In the genomic region with DNA sequence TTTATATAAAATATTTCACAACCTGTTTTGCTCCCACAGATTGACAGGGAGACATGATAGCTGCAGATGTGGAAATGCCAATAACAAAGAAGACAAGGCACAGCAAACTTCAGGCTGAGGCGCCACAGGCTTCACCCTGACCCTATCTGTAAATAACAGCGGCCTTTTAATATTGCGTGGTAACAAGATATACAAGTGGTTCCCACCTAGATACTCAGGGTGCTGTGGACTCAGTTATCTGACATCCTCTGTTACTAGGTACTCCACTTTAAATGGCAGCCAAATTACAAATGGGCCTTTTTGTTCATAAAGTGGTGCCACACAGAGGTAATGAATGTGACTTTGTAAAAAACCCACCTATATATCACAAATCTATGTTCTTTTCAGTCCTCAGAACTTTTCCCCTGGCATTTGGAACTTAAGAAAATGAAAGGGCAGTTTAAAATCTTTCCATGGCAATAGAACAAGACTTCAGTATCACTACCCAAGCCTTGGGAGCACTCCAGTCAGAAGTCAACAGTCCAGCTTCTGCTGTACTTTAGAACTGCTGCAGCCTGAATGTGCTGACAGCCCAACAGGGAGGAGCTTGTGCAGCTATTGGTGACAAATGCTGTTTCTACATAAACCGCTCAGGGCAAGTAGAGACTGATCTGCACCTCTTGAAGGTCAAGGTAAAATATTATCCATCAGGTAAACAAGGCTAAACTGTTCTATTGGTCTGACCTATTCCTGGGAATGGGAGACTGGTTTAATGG, we compare ENCODE assay signal across 19 cellular contexts.
DNase-seq lines count a peak whose midpoint lies in the region; ATAC-seq and TF ChIP-seq lines count a peak whose summit lies in the region.
"Had no signal": no experiment of that assay in that cellular context is flagged by ENCODE, and none has a peak within 500 bp of the region (broad histone marks: within the 10 kb centered on the region; RNA-seq: fewer than 3 reads in every experiment).

No MANE protein-coding gene starts in this region.

- CTCF ChIA-PET in activated CD8-positive, alpha-beta T cell treated with anti-CD3 and anti-CD28 coated beads, Interleukin-2, amount 10 ng/mL, durations not matched to agents 7 days and 5 days (lab: Charles Lee), result interaction anchor here (1.6 to 2.6 kb wide), 4 partner anchors 9 to 338 kb away, joined by 3 to 14 read pairs (median 10); no protein-coding TSS in a partner anchor

- H3K36me3 Mint-ChIP-seq in activated CD8-positive, alpha-beta T cell treated with anti-CD3 and anti-CD28 coated beads, Interleukin-2, amount 10 ng/mL, durations not matched to agents 7 days and 5 days (ENCODE audit: low read depth), result peaks cover 26% of the 10 kb centered on the region

- H3K9me3 Mint-ChIP-seq in activated CD8-positive, alpha-beta T cell treated with anti-CD3 and anti-CD28 coated beads, Interleukin-2, amount 10 ng/mL, durations not matched to agents 7 days and 5 days (ENCODE audit: insufficient read depth), result peaks cover 31% of the 10 kb centered on the region

- H3K4me3 ChIP-seq in right atrium auricular region, result no peak overlapping the region
- no peak overlapping the region for H3K4me3 ChIP-seq in liver (ENCODE audit: low read depth in 1 of 3, low read length in 3 of 3)
- H3K4me3 ChIP-seq: A549, HAP-1 had no signal

- H3K4me1 Mint-ChIP-seq in activated CD8-positive, alpha-beta T cell treated with anti-CD3 and anti-CD28 coated beads, Interleukin-2, amount 10 ng/mL, durations not matched to agents 7 days and 5 days (ENCODE audit: low read depth), result peaks cover 29% of the 10 kb centered on the region

- no peak overlapping the region for H3K4me3 Mint-ChIP-seq in activated CD8-positive, alpha-beta T cell treated with anti-CD3 and anti-CD28 coated beads, Interleukin-2, amount 10 ng/mL, durations not matched to agents 7 days and 5 days

- H3K27me3 Mint-ChIP-seq in activated CD8-positive, alpha-beta T cell treated with anti-CD3 and anti-CD28 coated beads, Interleukin-2, amount 10 ng/mL, durations not matched to agents 7 days and 5 days (ENCODE audit: low read depth), result peaks cover 8% of the 10 kb centered on the region

- H3K9me3 ChIP-seq in right atrium auricular region (no peaks in the 10 kb centered on the region), liver (ENCODE audit: control insufficient read depth in 4 of 4, low read length in 3 of 4) (peaks cover 0 to 5% (median 0%) of the 10 kb centered on the region in 4 donors)
- H3K9me3 ChIP-seq: A549, HAP-1 had no signal

- peak; percentile 97 for ATAC-seq in Right ventricle myocardium inferior
- ATAC-seq in HG02870 (IDR thresholded peaks at IDR 0.05; ENCODE audit: unreplicated experiment), result no peak
- no peak for ATAC-seq in GM21528 (IDR thresholded peaks at IDR 0.05; ENCODE audit: low FRiP score, unreplicated experiment)
- no peak for ATAC-seq in activated CD8-positive, alpha-beta T cell treated with anti-CD3 and anti-CD28 coated beads, Interleukin-2, amount 10 ng/mL, durations not matched to agents 7 days and 5 days
- ATAC-seq: A549 had no signal

- H3K36me3 ChIP-seq in right atrium auricular region (no peaks in the 10 kb centered on the region), liver (ENCODE audit: control insufficient read depth in 4 of 4, insufficient read depth in 3 of 4, low read depth in 1 of 4, low read length in 3 of 4) (no peaks in the 10 kb centered on the region)
- H3K36me3 ChIP-seq: HAP-1 had no signal

- POLR2A ChIA-PET in activated CD8-positive, alpha-beta T cell treated with anti-CD3 and anti-CD28 coated beads, Interleukin-2, amount 10 ng/mL, durations not matched to agents 7 days and 5 days (lab: Charles Lee), result no interaction called here

- peak; percentile 21 to 26 for TF ChIP-seq RAD21 in liver (IDR thresholded peaks at IDR 0.05)

- H3K4me1 ChIP-seq in right atrium auricular region (peaks cover 0 to 6% of the 10 kb centered on the region in 2 donors), liver (ENCODE audit: control insufficient read depth in 4 of 4, insufficient read depth in 4 of 4, low read length in 3 of 4) (peaks cover 2 to 22% (median 9%) of the 10 kb centered on the region in 4 donors)
- H3K4me1 ChIP-seq: A549, HAP-1 had no signal

- H3K27ac ChIP-seq in right atrium auricular region, result peak overlapping the region; percentile 8 to 26
- H3K27ac ChIP-seq in liver (ENCODE audit: low read depth in 1 of 2, low read length in 2 of 2), result peak overlapping the region; percentile 65 to 66
- H3K27ac ChIP-seq: A549, HL-60, RWPE1 had no signal

- H3K9ac ChIP-seq in liver (ENCODE audit: low read depth in 1 of 2, low read length in 2 of 2), result no peak overlapping the region

- H3K27ac Mint-ChIP-seq in activated CD8-positive, alpha-beta T cell treated with anti-CD3 and anti-CD28 coated beads, Interleukin-2, amount 10 ng/mL, durations not matched to agents 7 days and 5 days, result no peak overlapping the region

- no peak for TF ChIP-seq CTCF in right atrium auricular region (IDR thresholded peaks at IDR 0.05)
- TF ChIP-seq CTCF in liver (IDR thresholded peaks at IDR 0.05; ENCODE audit: low read depth, low read length, missing input control), result no peak

- DNase-seq in Right ventricle myocardium inferior (ENCODE audit: missing footprints) (no peak), cardiac septum (ENCODE audit: low spot score) (no peak), right atrium auricular region (ENCODE audit: low spot score) (no peak), EL (no peak)
- DNase-seq in activated CD8-positive, alpha-beta T cell treated with anti-CD3 and anti-CD28 coated beads, Interleukin-2, amount 10 ng/mL, durations not matched to agents 7 days and 5 days, result no peak
- DNase-seq: C1 segment of cervical spinal cord; GF-D8; NCI-H1105 treated with DMSO at 0.1 percent for 48 hours; NCI-H187; NCI-H345; NCI-H526 treated with DMSO at 0.1 percent for 48 hours; NK-92 treated with Interleukin-12 subunit alpha and Interleukin-12 subunit beta, amount 100 ng/mL, for 24 hours had no signal

- intact Hi-C loops in Right ventricle myocardium inferior (cut with DNase I), result no loop called here
- intact Hi-C loops in cardiac septum (cut with DNase I), result no loop called here

- WGBS in liver, result 71% methylated on average over 4 of the region's 4 CpGs

- H3K27me3 ChIP-seq in right atrium auricular region (no peaks in the 10 kb centered on the region), liver (ENCODE audit: control insufficient read depth in 4 of 4, insufficient read depth in 4 of 4, low read length in 3 of 4) (no peaks in the 10 kb centered on the region)

TF ChIP-seq in liver, 16 proteins besides CTCF, POLR2A, EP300 and RAD21 (continues in another document):
- peak; percentile 79 for TF ChIP-seq FOXA2 (IDR thresholded peaks at IDR 0.05)
- TF ChIP-seq JUND (IDR thresholded peaks at IDR 0.05), result peak; percentile 45 to 76
- TF ChIP-seq GABPA (IDR thresholded peaks at IDR 0.05 in 1 of 2, conservative IDR thresholded peaks at IDR 0.05 in 1 of 2), result no peak
- TF ChIP-seq RXRA (IDR thresholded peaks at IDR 0.05), result peak; percentile 76 to 85
- no peak for TF ChIP-seq TAF1 (conservative IDR thresholded peaks at IDR 0.05)
- TF ChIP-seq, protein P1, sequence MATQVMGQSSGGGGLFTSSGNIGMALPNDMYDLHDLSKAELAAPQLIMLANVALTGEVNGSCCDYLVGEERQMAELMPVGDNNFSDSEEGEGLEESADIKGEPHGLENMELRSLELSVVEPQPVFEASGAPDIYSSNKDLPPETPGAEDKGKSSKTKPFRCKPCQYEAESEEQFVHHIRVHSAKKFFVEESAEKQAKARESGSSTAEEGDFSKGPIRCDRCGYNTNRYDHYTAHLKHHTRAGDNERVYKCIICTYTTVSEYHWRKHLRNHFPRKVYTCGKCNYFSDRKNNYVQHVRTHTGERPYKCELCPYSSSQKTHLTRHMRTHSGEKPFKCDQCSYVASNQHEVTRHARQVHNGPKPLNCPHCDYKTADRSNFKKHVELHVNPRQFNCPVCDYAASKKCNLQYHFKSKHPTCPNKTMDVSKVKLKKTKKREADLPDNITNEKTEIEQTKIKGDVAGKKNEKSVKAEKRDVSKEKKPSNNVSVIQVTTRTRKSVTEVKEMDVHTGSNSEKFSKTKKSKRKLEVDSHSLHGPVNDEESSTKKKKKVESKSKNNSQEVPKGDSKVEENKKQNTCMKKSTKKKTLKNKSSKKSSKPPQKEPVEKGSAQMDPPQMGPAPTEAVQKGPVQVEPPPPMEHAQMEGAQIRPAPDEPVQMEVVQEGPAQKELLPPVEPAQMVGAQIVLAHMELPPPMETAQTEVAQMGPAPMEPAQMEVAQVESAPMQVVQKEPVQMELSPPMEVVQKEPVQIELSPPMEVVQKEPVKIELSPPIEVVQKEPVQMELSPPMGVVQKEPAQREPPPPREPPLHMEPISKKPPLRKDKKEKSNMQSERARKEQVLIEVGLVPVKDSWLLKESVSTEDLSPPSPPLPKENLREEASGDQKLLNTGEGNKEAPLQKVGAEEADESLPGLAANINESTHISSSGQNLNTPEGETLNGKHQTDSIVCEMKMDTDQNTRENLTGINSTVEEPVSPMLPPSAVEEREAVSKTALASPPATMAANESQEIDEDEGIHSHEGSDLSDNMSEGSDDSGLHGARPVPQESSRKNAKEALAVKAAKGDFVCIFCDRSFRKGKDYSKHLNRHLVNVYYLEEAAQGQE (IDR thresholded peaks at IDR 0.05), result peak; percentile 57
- TF ChIP-seq EGR1 (IDR thresholded peaks at IDR 0.05; ENCODE audit: low read depth in 2 of 2), result no peak
- peak; percentile 92 for TF ChIP-seq SP1 (IDR thresholded peaks at IDR 0.05)
- no peak for TF ChIP-seq FOXA1 (IDR thresholded peaks at IDR 0.05)
- peak; percentile 54 for TF ChIP-seq YY1 (IDR thresholded peaks at IDR 0.05)
- peak; percentile 92 to 96 for TF ChIP-seq HNF4A (conservative IDR thresholded peaks at IDR 0.05)
- TF ChIP-seq NR2F2 (IDR thresholded peaks at IDR 0.05), result no peak
- TF ChIP-seq, protein P2, sequence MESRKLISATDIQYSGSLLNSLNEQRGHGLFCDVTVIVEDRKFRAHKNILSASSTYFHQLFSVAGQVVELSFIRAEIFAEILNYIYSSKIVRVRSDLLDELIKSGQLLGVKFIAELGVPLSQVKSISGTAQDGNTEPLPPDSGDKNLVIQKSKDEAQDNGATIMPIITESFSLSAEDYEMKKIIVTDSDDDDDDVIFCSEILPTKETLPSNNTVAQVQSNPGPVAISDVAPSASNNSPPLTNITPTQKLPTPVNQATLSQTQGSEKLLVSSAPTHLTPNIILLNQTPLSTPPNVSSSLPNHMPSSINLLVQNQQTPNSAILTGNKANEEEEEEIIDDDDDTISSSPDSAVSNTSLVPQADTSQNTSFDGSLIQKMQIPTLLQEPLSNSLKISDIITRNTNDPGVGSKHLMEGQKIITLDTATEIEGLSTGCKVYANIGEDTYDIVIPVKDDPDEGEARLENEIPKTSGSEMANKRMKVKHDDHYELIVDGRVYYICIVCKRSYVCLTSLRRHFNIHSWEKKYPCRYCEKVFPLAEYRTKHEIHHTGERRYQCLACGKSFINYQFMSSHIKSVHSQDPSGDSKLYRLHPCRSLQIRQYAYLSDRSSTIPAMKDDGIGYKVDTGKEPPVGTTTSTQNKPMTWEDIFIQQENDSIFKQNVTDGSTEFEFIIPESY (IDR thresholded peaks at IDR 0.05), result no peak
- TF ChIP-seq, protein P3, sequence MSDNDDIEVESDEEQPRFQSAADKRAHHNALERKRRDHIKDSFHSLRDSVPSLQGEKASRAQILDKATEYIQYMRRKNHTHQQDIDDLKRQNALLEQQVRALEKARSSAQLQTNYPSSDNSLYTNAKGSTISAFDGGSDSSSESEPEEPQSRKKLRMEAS (IDR thresholded peaks at IDR 0.05), result peak; percentile 18
